Comparison of ENCODE assay signal across 11 cellular contexts in the genomic region with DNA sequence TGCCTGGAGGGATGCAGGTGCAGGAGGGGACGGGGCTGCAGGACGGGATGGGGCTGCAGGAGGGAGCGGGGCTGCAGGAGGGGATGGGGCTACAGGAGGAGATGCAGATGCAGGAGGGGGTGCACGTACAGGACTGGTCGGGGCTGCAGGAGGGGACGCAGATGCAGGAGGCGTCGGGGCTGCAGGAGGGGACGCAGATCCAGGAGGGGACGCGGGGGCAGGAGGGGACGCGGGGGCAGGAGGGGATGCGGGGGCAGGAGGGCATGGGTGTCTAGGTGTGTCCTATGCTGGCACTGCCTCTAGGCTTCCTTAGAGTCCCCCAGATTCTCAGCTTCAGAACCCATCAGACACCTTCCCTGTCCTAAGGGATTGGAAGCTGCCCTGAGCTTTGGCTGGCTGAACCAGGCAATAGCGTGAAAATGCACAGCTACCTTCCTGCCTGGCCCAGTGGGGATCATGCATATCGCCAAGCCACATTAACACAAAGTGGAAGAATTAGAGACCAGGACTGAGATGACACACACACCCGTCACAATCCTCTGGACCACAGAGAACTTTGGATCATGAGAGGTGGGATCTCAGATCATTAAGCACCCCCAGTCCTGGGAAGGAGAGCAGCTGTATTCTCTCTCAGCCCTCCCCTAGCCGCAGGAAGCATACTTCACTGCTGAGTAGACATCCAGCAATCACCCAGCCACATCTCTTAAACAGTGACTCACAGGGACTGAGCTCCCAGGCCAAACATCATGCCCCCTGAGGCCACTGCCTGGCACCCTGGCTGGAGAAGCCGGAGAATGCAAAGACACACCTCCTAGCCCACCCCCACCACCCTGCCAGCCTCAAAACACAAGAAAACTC.
DNase-seq lines count a peak whose midpoint lies in the region; FAIRE-seq and TF ChIP-seq lines count a peak whose summit lies in the region.
"Had no signal": no experiment of that assay in that cellular context is flagged by ENCODE, and none has a peak within 500 bp of the region (broad histone marks: within the 10 kb centered on the region; RNA-seq: fewer than 3 reads in every experiment).

No MANE protein-coding gene starts in this region.

- no peak for TF ChIP-seq POLR2A in GM12891 (IDR thresholded peaks at IDR 0.05; ENCODE audit: low read depth, low read length)

- FAIRE-seq in GM12891 (lab: Jason Lieb, UNC): no peak

- no peaks in the 10 kb centered on the region for H3K9me3 ChIP-seq in CD4-positive, alpha-beta memory T cell (ENCODE audit: control insufficient read depth in 1 of 2, low read length in 2 of 2)

- no peak overlapping the region for H2AK5ac ChIP-seq in mesendoderm (ENCODE audit: low read length)

- no peak overlapping the region for H2BK120ac ChIP-seq in mesendoderm (ENCODE audit: low read depth, low read length)

- no peak overlapping the region for H3K4me2 ChIP-seq in mesendoderm (ENCODE audit: low read length)

- H3K27ac ChIP-seq in mesendoderm (ENCODE audit: low read depth, low read length): no peak overlapping the region
- H3K27ac ChIP-seq in CD4-positive, alpha-beta memory T cell (ENCODE audit: low read depth, low read length): no peak overlapping the region

- no peak overlapping the region for H3K4me3 ChIP-seq in mesendoderm (ENCODE audit: low read length)
- H3K4me3 ChIP-seq in CD4-positive, alpha-beta memory T cell (ENCODE audit: low read length in 2 of 2): no peak overlapping the region

- H3K9me3 Mint-ChIP-seq in CD4-positive, alpha-beta memory T cell: no peaks in the 10 kb centered on the region

- H3K79me1 ChIP-seq in mesendoderm (ENCODE audit: low read length): no peaks in the 10 kb centered on the region

- H3K4me1 Mint-ChIP-seq in CD4-positive, alpha-beta memory T cell: peaks cover 5 to 13% (median 8%) of the 10 kb centered on the region in 4 donors

- no peaks in the 10 kb centered on the region for H3K79me2 ChIP-seq in mesendoderm (ENCODE audit: control insufficient read depth, insufficient read depth, low read length)

- in situ Hi-C loops in T47D (cut with HindIII; ENCODE audit: low pct_unique_long_range_greater_than_20kb, low sequenced_read_pairs): no loop called here

- no peak overlapping the region for H3K23ac ChIP-seq in mesendoderm (ENCODE audit: low read length)

- no peak overlapping the region for H2BK15ac ChIP-seq in mesendoderm (replicated peaks; ENCODE audit: low read depth)

- H3K4ac ChIP-seq in mesendoderm (ENCODE audit: low read depth, low read length): no peak overlapping the region

- H3K36me3 Mint-ChIP-seq in CD4-positive, alpha-beta memory T cell: peaks cover 0 to 3% of the 10 kb centered on the region in 2 donors

- DNase-seq in AG09319 (ENCODE audit: extremely low read depth, low read depth) (peak; percentile 34), HS-5 (ENCODE audit: low read depth) (peak; percentile 86), T47D (ENCODE audit: low read depth in 1 of 2, low spot score in 1 of 2) (peak; percentile 25 to 43), mesendoderm (peak; percentile 87), GM12891 (ENCODE audit: insufficient read length, low spot score) (no peak), middle frontal gyrus (ENCODE audit: extremely low spot score, low spot score) (no peak), AML-193 (lab: John Stamatoyannopoulos, UW) (no peak)
- no peak for DNase-seq in CD4-positive, alpha-beta memory T cell
- DNase-seq: DMS79; effector memory CD4-positive, alpha-beta T cell; SHP77 treated with DMSO at 0.1 percent for 48 hours had no signal

- CTCF ChIA-PET in CD4-positive, alpha-beta memory T cell (lab: Charles Lee; ENCODE audit: partially characterized antibody): interaction anchor here (0.8 kb wide), 1 partner anchor 19 kb away, joined by 3 read pairs; no protein-coding TSS in a partner anchor

- no peak overlapping the region for H3K56ac ChIP-seq in mesendoderm (ENCODE audit: low read length)

- no peak overlapping the region for H4K8ac ChIP-seq in mesendoderm (ENCODE audit: low read depth, low read length)

- no peaks in the 10 kb centered on the region for H3K36me3 ChIP-seq in mesendoderm (ENCODE audit: control insufficient read depth, insufficient read depth, low read length)
- H3K36me3 ChIP-seq in CD4-positive, alpha-beta memory T cell (ENCODE audit: insufficient read depth, low read length): no peaks in the 10 kb centered on the region

- no peak for TF ChIP-seq CTCF in AG09319 (IDR thresholded peaks at IDR 0.05; ENCODE audit: low read depth, low read length)

- H3K27me3 ChIP-seq in mesendoderm (ENCODE audit: insufficient read depth, low read length, poor library complexity): no peaks in the 10 kb centered on the region
- no peaks in the 10 kb centered on the region for H3K27me3 ChIP-seq in CD4-positive, alpha-beta memory T cell (ENCODE audit: insufficient read depth, low read length)

- peak overlapping the region in 4 of 8 donors; percentile 6 to 36 (median 24) for H3K4me3 Mint-ChIP-seq in CD4-positive, alpha-beta memory T cell

- H3K27ac Mint-ChIP-seq in CD4-positive, alpha-beta memory T cell: no peak overlapping the region

- H2BK5ac ChIP-seq in mesendoderm (ENCODE audit: low read length): no peak overlapping the region

- H3K27me3 Mint-ChIP-seq in CD4-positive, alpha-beta memory T cell: no peaks in the 10 kb centered on the region

- no peaks in the 10 kb centered on the region for H3K4me1 ChIP-seq in mesendoderm (ENCODE audit: control insufficient read depth, low read depth, low read length)
- H3K4me1 ChIP-seq in CD4-positive, alpha-beta memory T cell (ENCODE audit: insufficient read depth, low read length): peaks cover 7% of the 10 kb centered on the region

- H3K18ac ChIP-seq in mesendoderm (ENCODE audit: low read length): no peak overlapping the region

- POLR2A ChIA-PET in CD4-positive, alpha-beta memory T cell (lab: Charles Lee; ENCODE audit: partially characterized antibody): no interaction called here

- H3K9ac ChIP-seq in mesendoderm (ENCODE audit: low read length): no peak overlapping the region

- H4K5ac ChIP-seq in mesendoderm (ENCODE audit: low read length): no peak overlapping the region

- intact Hi-C loops in CD4-positive, alpha-beta memory T cell (cut with micrococcal nuclease): no loop called here

- no CpG with 5 or more reads among the region's 19 CpGs for WGBS in mesendoderm (ENCODE audit: extremely low coverage, insufficient coverage, low lambda C conversion rate)

TF ChIP-seq in GM12891, 5 proteins besides CTCF, POLR2A, EP300 and RAD21:
- TF ChIP-seq SPI1 (IDR thresholded peaks at IDR 0.05; ENCODE audit: low read depth, low read length): no peak
- TF ChIP-seq PAX5 (IDR thresholded peaks at IDR 0.05; ENCODE audit: insufficient read depth, low read length, severe bottlenecking): no peak
- no peak for TF ChIP-seq POLR2AphosphoS5 (IDR thresholded peaks at IDR 0.05; ENCODE audit: low read depth, low read length)
- TF ChIP-seq TAF1 (IDR thresholded peaks at IDR 0.05; ENCODE audit: low read depth, low read length): no peak
- TF ChIP-seq POU2F2 (IDR thresholded peaks at IDR 0.05; ENCODE audit: low read depth, low read length): no peak
TF ChIP-seq in GM12891: peak in this region for 0.

Comparison
In these comparisons a context has a peak if more than half of its experiments do, and no peak if none do; other contexts are left out.
1. DNase-seq: peak in AG09319 (single experiment), HS-5 (single experiment), T47D (2 of 2) and mesendoderm (single experiment); none in CD4-positive, alpha-beta memory T cell (0 of 5), GM12891 (single experiment), middle frontal gyrus (single experiment) and AML-193 (0 of 2).